17 cellular contexts compared by ENCODE assay signal in the genomic region with DNA sequence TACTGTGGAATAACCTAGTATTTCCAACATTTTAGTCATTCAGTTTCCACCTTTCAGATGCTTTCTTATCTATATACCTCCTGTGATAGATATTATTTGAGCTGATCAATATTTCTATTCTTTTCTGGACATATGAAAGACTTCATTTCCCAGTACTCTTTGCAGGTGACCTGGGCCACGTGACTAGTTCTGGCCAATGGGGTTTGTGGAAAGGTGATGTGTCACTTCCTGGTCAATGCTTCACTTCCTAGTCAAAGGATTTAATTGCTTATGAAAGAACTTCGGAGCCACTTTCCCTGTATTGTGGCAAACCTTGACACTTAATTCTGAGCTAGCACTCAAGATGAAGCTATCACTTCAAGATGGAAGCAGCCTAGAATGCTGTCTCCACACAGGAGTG.
DNase-seq lines count a peak whose midpoint lies in the region; TF ChIP-seq lines count a peak whose summit lies in the region.
"Had no signal": no experiment of that assay in that cellular context is flagged by ENCODE, and none has a peak within 500 bp of the region (broad histone marks: within the 10 kb centered on the region; RNA-seq: fewer than 3 reads in every experiment).

No MANE protein-coding gene starts in this region.

- peak; percentile 0 for DNase-seq in NCI-H1105 treated with DMSO at 0.1 percent for 48 hours (lab: John Stamatoyannopoulos, UW)
- DNase-seq in NCI-H1105 (lab: John Stamatoyannopoulos, UW), result no peak
- peak; percentile 35 for DNase-seq in SK-MEL-5 (ENCODE audit: low read depth, low spot score)
- peak; percentile 36 for DNase-seq in fibroblast of the aortic adventitia (ENCODE audit: low read depth)
- no peak for DNase-seq in HCEC 1CT
- no peak for DNase-seq in DMS 273 (lab: John Stamatoyannopoulos, UW; ENCODE audit: unreplicated experiment)
- no peak for DNase-seq in COR-L47 (lab: John Stamatoyannopoulos, UW)
- DNase-seq: 8988T; activated CD4-positive, CD25-positive, alpha-beta regulatory T cell; activated T-cell treated with anti-CD3 and anti-CD28 coated beads for 4 hours; amygdala; DMS79 treated with DMSO at 0.1 percent for 48 hours; KG1; upper lobe of left lung had no signal

- in situ Hi-C loops in SK-MEL-5 (cut with HindIII; ENCODE audit: low pct_unique_long_range_greater_than_20kb, low sequenced_read_pairs), result no loop called here

- no peak overlapping the region for H3K4me3 ChIP-seq in fibroblast of the aortic adventitia (ENCODE audit: low read depth, low read length)
- H3K4me3 ChIP-seq: gastroesophageal sphincter, prostate gland, upper lobe of left lung had no signal

- TF ChIP-seq RAD21 in Ishikawa (IDR thresholded peaks at IDR 0.05; ENCODE audit: low read depth), result no peak

- TF ChIP-seq CTCF in fibroblast of the aortic adventitia (IDR thresholded peaks at IDR 0.05; ENCODE audit: insufficient read depth, low read length), result no peak

- no peak for TF ChIP-seq EP300 in Ishikawa (IDR thresholded peaks at IDR 0.05; ENCODE audit: borderline replicate concordance)

TF ChIP-seq in Ishikawa, 13 proteins besides CTCF, POLR2A, EP300 and RAD21:
- TF ChIP-seq, protein P1, sequence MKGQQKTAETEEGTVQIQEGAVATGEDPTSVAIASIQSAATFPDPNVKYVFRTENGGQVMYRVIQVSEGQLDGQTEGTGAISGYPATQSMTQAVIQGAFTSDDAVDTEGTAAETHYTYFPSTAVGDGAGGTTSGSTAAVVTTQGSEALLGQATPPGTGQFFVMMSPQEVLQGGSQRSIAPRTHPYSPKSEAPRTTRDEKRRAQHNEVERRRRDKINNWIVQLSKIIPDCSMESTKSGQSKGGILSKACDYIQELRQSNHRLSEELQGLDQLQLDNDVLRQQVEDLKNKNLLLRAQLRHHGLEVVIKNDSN (IDR thresholded peaks at IDR 0.05), result peak; percentile 84
- TF ChIP-seq ZBTB7A (IDR thresholded peaks at IDR 0.05; ENCODE audit: low read depth) (no peak), CEBPB (IDR thresholded peaks at IDR 0.05) (no peak), REST (IDR thresholded peaks at IDR 0.05; ENCODE audit: low read depth) (no peak)

Comparison
In these comparisons a context has a peak if more than half of its experiments do, and no peak if none do; other contexts are left out.
1. DNase-seq: peak in NCI-H1105 treated with DMSO at 0.1 percent for 48 hours (single experiment), SK-MEL-5 (single experiment) and fibroblast of the aortic adventitia (single experiment); none in NCI-H1105 (single experiment), HCEC 1CT (single experiment), DMS 273 (single experiment) and COR-L47 (single experiment).